Comparison of ENCODE assay signal across 8 cellular contexts in genomic region chr16:1772362-1772907, GRCh38. TPM values are rescaled to one million over a fixed set of nuclear protein-coding genes. Genes with fewer than 3 reads are reported as not detected.
DNase-seq lines count a peak whose midpoint lies in the region; ATAC-seq and TF ChIP-seq lines count a peak whose summit lies in the region.

Gene EME2, plus strand, starts transcription at chr16:1772810. Its CDS starts 418 bp downstream, at chr16:1773228.

- H3K4me3 ChIP-seq in cardiac fibroblast (replicated peaks in 1 of 2; ENCODE audit: low read depth in 2 of 2, low read length in 2 of 2): peak within 1 kb of the TSS; percentile 78 to 80
- H3K4me3 ChIP-seq in right lobe of liver: peak within 1 kb of the TSS; percentile 94 to 100 (median 98)

- TF ChIP-seq CTCF in cardiac fibroblast (IDR thresholded peaks at IDR 0.05; ENCODE audit: low read depth, low read length) (no peak), right lobe of liver (IDR thresholded peaks at IDR 0.05) (no peak)

- no peaks in the 10 kb centered on the region for H3K9me3 ChIP-seq in right lobe of liver

- ATAC-seq in HG03135 (IDR thresholded peaks at IDR 0.05; ENCODE audit: unreplicated experiment) (peak; percentile 10), right lobe of liver (peak; percentile 0 to 7 (median 2)), GM18502 (IDR thresholded peaks at IDR 0.05; ENCODE audit: poor library complexity, unreplicated experiment) (no peak), HG03095 (IDR thresholded peaks at IDR 0.05; ENCODE audit: unreplicated experiment) (no peak)

- peaks cover 0 to 22% (median 6%) of the 10 kb centered on the region in 4 donors for H3K4me1 ChIP-seq in right lobe of liver

- no peaks in the 10 kb centered on the region for H3K27me3 ChIP-seq in right lobe of liver

- H3K27ac ChIP-seq in right lobe of liver: peak within 1 kb of the TSS; percentile 81 to 93 (median 84)

- TF ChIP-seq POLR2A in right lobe of liver (IDR thresholded peaks at IDR 0.05): no peak

- DNase-seq in G401 (ENCODE audit: low spot score) (no peak), T-helper 22 cell (ENCODE audit: low read depth) (peak; percentile 33), cardiac fibroblast (ENCODE audit: low read depth in 2 of 2) (peak in 1 of 2 donors; percentile 44), right lobe of liver (no peak)
- DNase-seq in stimulated activated CD8-positive, alpha-beta memory T cell treated with anti-CD3 and anti-CD28 coated beads, Interleukin-4, amount 100 ng/mL, for 48 hours: peak; percentile 69

- in situ Hi-C loops in G401 (cut with HindIII; ENCODE audit: low sequenced_read_pairs): no loop called here

- intact Hi-C loops in right lobe of liver (cut with DNase I): no loop called here

- under 1% methylated on average over 15 of the region's 53 CpGs for WGBS in right lobe of liver (ENCODE audit: insufficient coverage, low coverage, low lambda C conversion rate, missing lambda C conversion rate)

- H3K36me3 ChIP-seq in right lobe of liver: peaks cover 0 to 18% (median 2%) of the 10 kb centered on the region in 4 donors

RNA-seq across cellular contexts. Expression of gene EME2, which starts in this region (rescaled TPM):
- 10.4 and 10.6 TPM in 2 replicates for total RNA-seq in G401 (2014; rRNA removed; shearing (Covaris generic))
- total RNA-seq in right lobe of liver: 10 to 100 TPM in 1 of 6 experiments, 1 to 10 TPM in 5; 3.8 to 11.1 (median 5.0) TPM

Comparison
In these comparisons a context has a peak if more than half of its experiments do, and no peak if none do; other contexts are left out.
1. DNase-seq: peak in T-helper 22 cell (single experiment) and stimulated activated CD8-positive, alpha-beta memory T cell treated with anti-CD3 and anti-CD28 coated beads, Interleukin-4, amount 100 ng/mL, for 48 hours (single experiment); none in G401 (single experiment) and right lobe of liver (0 of 3).
2. ATAC-seq: peak in HG03135 (single experiment) and right lobe of liver (4 of 4); none in GM18502 (single experiment) and HG03095 (single experiment).